Comparison of ENCODE assay signal across 1 cellular context in the genomic region with DNA sequence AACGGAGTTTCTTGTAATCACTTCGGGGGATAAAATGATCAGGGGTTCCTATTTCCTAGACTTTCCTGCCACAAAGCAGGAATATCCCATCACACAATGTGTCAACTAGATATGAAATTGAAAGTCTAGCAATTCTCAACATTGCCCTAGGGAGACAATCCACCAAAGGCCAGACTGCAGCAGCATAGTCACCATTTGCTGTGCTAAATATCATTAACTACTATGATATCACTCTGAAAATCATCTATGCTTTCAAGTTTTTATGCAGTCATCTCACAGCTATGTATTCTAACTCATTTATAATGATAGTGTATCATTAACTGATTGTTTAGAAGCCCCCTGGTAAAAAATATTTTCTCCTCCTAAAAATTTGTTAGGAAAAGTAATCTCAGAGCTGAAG.
TF ChIP-seq lines count a peak whose summit lies in the region.

No MANE protein-coding gene starts in this region.

TF ChIP-seq in WTC11, 78 proteins besides CTCF, POLR2A, EP300 and RAD21:
- TF ChIP-seq ATF2 (CRISPR knock-in tag; IDR thresholded peaks at IDR 0.05; ENCODE audit: borderline replicate concordance, low read depth) (no peak), ZNF416 (CRISPR knock-in tag; IDR thresholded peaks at IDR 0.05) (no peak), ZNF532 (CRISPR knock-in tag; IDR thresholded peaks at IDR 0.05; ENCODE audit: borderline replicate concordance) (no peak), SOX15 (CRISPR knock-in tag; IDR thresholded peaks at IDR 0.05) (no peak), TP53 (CRISPR knock-in tag; IDR thresholded peaks at IDR 0.05) (no peak), OVOL2 (CRISPR knock-in tag; IDR thresholded peaks at IDR 0.05; ENCODE audit: borderline replicate concordance) (no peak), HMGA2 (CRISPR knock-in tag; IDR thresholded peaks at IDR 0.05) (no peak), ZNF423 (CRISPR knock-in tag; IDR thresholded peaks at IDR 0.05) (no peak), GRHL2 (CRISPR knock-in tag; IDR thresholded peaks at IDR 0.05; ENCODE audit: insufficient replicate concordance, severe bottlenecking) (no peak), ZNF219 (CRISPR knock-in tag; IDR thresholded peaks at IDR 0.05; ENCODE audit: borderline replicate concordance) (no peak), CREB1 (CRISPR knock-in tag; IDR thresholded peaks at IDR 0.05) (no peak), NFATC4 (CRISPR knock-in tag; IDR thresholded peaks at IDR 0.05) (no peak), ZNF396 (CRISPR knock-in tag; IDR thresholded peaks at IDR 0.05; ENCODE audit: borderline replicate concordance) (no peak), KAT7 (CRISPR knock-in tag; IDR thresholded peaks at IDR 0.05; ENCODE audit: borderline replicate concordance) (no peak)
- TF ChIP-seq, protein P1, sequence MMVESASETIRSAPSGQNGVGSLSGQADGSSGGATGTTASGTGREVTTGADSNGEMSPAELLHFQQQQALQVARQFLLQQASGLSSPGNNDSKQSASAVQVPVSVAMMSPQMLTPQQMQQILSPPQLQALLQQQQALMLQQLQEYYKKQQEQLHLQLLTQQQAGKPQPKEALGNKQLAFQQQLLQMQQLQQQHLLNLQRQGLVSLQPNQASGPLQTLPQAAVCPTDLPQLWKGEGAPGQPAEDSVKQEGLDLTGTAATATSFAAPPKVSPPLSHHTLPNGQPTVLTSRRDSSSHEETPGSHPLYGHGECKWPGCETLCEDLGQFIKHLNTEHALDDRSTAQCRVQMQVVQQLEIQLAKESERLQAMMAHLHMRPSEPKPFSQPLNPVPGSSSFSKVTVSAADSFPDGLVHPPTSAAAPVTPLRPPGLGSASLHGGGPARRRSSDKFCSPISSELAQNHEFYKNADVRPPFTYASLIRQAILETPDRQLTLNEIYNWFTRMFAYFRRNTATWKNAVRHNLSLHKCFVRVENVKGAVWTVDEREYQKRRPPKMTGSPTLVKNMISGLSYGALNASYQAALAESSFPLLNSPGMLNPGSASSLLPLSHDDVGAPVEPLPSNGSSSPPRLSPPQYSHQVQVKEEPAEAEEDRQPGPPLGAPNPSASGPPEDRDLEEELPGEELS (CRISPR knock-in tag; IDR thresholded peaks at IDR 0.05), result no peak
